8 cellular contexts compared by ENCODE assay signal in the genomic region with DNA sequence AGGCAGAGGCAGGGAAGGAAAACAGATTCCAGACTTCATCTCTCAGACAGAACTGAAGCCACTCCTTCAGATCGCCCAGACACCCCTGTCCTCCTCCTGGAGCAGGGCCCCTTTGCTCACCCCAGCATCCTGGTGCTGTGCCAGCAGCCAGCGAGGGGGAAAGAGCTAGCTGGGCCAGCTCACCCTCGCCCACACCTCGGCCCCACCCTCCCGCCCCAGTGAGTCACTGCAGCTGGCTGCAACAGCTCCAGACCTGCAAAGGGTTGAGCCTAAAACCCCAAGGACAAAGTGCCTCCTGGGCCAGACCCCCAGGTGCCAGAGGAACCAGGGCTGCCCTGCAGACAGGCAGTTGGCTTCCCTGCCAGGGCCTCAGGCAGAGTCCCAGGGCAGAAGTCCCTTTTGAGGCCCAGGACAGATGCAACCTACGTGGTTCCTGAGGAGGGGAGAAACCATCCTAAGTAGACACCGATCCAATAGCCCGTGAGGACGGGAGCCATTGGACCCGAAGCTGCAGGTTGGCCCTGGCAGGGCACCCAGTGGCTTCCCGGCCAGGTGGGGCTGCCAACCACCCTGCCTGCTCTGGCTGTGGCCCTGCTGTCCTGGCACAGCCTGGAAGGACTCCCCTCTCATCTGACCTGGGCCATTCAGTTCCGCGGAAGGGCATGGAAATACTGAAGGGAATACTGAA. TPM values are rescaled to one million over a fixed set of nuclear protein-coding genes. Genes with fewer than 3 reads are reported as not detected.
DNase-seq lines count a peak whose midpoint lies in the region; ATAC-seq and TF ChIP-seq lines count a peak whose summit lies in the region.

No MANE protein-coding gene starts in this region.

- H3K4me3 Mint-ChIP-seq in activated CD4-positive, alpha-beta T cell treated with anti-CD3 and anti-CD28 coated beads, Interleukin-2, amount 10 ng/mL, durations not matched to agents 24 days and 14 days, result peak overlapping the region; percentile 12
- no peak overlapping the region for H3K4me3 Mint-ChIP-seq in neural progenitor cell

- DNase-seq in AG10803 (ENCODE audit: low read depth), result peak; percentile 88
- DNase-seq in HT1080 (ENCODE audit: low read depth), result peak; percentile 89
- DNase-seq in activated CD4-positive, alpha-beta T cell treated with anti-CD3 and anti-CD28 coated beads, Interleukin-2, amount 10 ng/mL, durations not matched to agents 24 days and 14 days, result peak; percentile 68
- no peak for DNase-seq in epithelial cell of prostate (ENCODE audit: low read depth, low spot score)
- peak; percentile 7 for DNase-seq in neural progenitor cell (ENCODE audit: low spot score)

- H3K27ac ChIP-seq in epithelial cell of prostate (peak overlapping the region; percentile 98), neural progenitor cell (no peak overlapping the region)

- peaks cover 15% of the 10 kb centered on the region for H4K20me1 ChIP-seq in neural progenitor cell (ENCODE audit: low read depth)

- peaks cover 17% of the 10 kb centered on the region for H3K27me3 ChIP-seq in neural progenitor cell

- H3K4me3 ChIP-seq in AG10803 (ENCODE audit: low read length) (peak overlapping the region; percentile 51), neural progenitor cell (no peak overlapping the region)

- TF ChIP-seq CTCF in AG10803 (conservative IDR thresholded peaks at IDR 0.05; ENCODE audit: low read length) (no peak), neural progenitor cell (IDR thresholded peaks at IDR 0.05) (no peak)

- H3K4me1 Mint-ChIP-seq in activated CD4-positive, alpha-beta T cell treated with anti-CD3 and anti-CD28 coated beads, Interleukin-2, amount 10 ng/mL, durations not matched to agents 24 days and 14 days, result peaks cover 57% of the 10 kb centered on the region
- peaks cover 57% of the 10 kb centered on the region for H3K4me1 Mint-ChIP-seq in neural progenitor cell

- H2AFZ ChIP-seq in neural progenitor cell (replicated peaks), result no peak overlapping the region

- no peak overlapping the region for H3K9ac ChIP-seq in neural progenitor cell

- H3K36me3 Mint-ChIP-seq in activated CD4-positive, alpha-beta T cell treated with anti-CD3 and anti-CD28 coated beads, Interleukin-2, amount 10 ng/mL, durations not matched to agents 24 days and 14 days (ENCODE audit: low read depth), result peaks cover 15% of the 10 kb centered on the region
- H3K36me3 Mint-ChIP-seq in neural progenitor cell, result peaks cover 6% of the 10 kb centered on the region

- ATAC-seq in HG02938 (IDR thresholded peaks at IDR 0.05; ENCODE audit: unreplicated experiment), result no peak
- no peak for ATAC-seq in HG02759 (IDR thresholded peaks at IDR 0.05; ENCODE audit: unreplicated experiment)
- ATAC-seq in HG03025 (IDR thresholded peaks at IDR 0.05; ENCODE audit: low FRiP score, unreplicated experiment), result no peak

- no peaks in the 10 kb centered on the region for H3K79me2 ChIP-seq in neural progenitor cell (ENCODE audit: low read depth)

- no peak overlapping the region for H3K4me2 ChIP-seq in neural progenitor cell

- H3K27ac Mint-ChIP-seq in activated CD4-positive, alpha-beta T cell treated with anti-CD3 and anti-CD28 coated beads, Interleukin-2, amount 10 ng/mL, durations not matched to agents 24 days and 14 days, result peak overlapping the region; percentile 56
- H3K27ac Mint-ChIP-seq in neural progenitor cell, result peak overlapping the region; percentile 46

- H3K9me3 ChIP-seq in neural progenitor cell (ENCODE audit: low read depth), result no peaks in the 10 kb centered on the region

- H3F3A ChIP-seq in neural progenitor cell (ENCODE audit: low read depth), result peaks cover 1% of the 10 kb centered on the region

- no peaks in the 10 kb centered on the region for H3K27me3 Mint-ChIP-seq in activated CD4-positive, alpha-beta T cell treated with anti-CD3 and anti-CD28 coated beads, Interleukin-2, amount 10 ng/mL, durations not matched to agents 24 days and 14 days
- H3K27me3 Mint-ChIP-seq in neural progenitor cell (ENCODE audit: insufficient read depth, low read depth), result peaks cover 22% of the 10 kb centered on the region

- H3K36me3 ChIP-seq in neural progenitor cell, result no peaks in the 10 kb centered on the region

- no peaks in the 10 kb centered on the region for H3K9me3 Mint-ChIP-seq in activated CD4-positive, alpha-beta T cell treated with anti-CD3 and anti-CD28 coated beads, Interleukin-2, amount 10 ng/mL, durations not matched to agents 24 days and 14 days
- no peaks in the 10 kb centered on the region for H3K9me3 Mint-ChIP-seq in neural progenitor cell

- H3K4me1 ChIP-seq in neural progenitor cell, result peaks cover 8% of the 10 kb centered on the region

- intact Hi-C loops in activated CD4-positive, alpha-beta T cell treated with anti-CD3 and anti-CD28 coated beads, Interleukin-2, amount 10 ng/mL, durations not matched to agents 24 days and 14 days (cut with micrococcal nuclease), result loop anchor here (1.0 kb wide), 1 partner anchor 115 kb away; no protein-coding TSS in a partner anchor

RNA-seq across cellular contexts. Expression of a gene that starts 7.2 kb away (rescaled TPM):
- 184 and 193 TPM in 2 replicates for total RNA-seq in HT1080 (2014; rRNA removed; shearing (Covaris generic))
- 26.7 and 39.2 TPM in 2 replicates for polyA plus RNA-seq in HT1080 (2015; cell fraction: cytosol; rRNA removed)
- polyA plus RNA-seq in HT1080 (2015; cell fraction: nucleus; rRNA removed), result 503 and 597 TPM in 2 replicates
- 88.8 and 91.5 TPM in 2 replicates for total RNA-seq in activated CD4-positive, alpha-beta T cell treated with anti-CD3 and anti-CD28 coated beads, Interleukin-2, amount 10 ng/mL, durations not matched to agents 24 days and 14 days
- 14.9 and 15.0 TPM in 2 replicates for total RNA-seq in neural progenitor cell (ENCODE audit: low replicate concordance)

RNA-seq across cellular contexts. Expression of a gene that starts 34.3 kb away (rescaled TPM):
- total RNA-seq in HT1080 (2014; rRNA removed; shearing (Covaris generic)), result 1,970 and 1,995 TPM in 2 replicates
- polyA plus RNA-seq in HT1080 (2015; cell fraction: cytosol; rRNA removed), result 2,414 and 2,444 TPM in 2 replicates
- 1,033 and 1,120 TPM in 2 replicates for polyA plus RNA-seq in HT1080 (2015; cell fraction: nucleus; rRNA removed)
- total RNA-seq in activated CD4-positive, alpha-beta T cell treated with anti-CD3 and anti-CD28 coated beads, Interleukin-2, amount 10 ng/mL, durations not matched to agents 24 days and 14 days, result 1,271 and 1,309 TPM in 2 replicates
- total RNA-seq in neural progenitor cell (ENCODE audit: low replicate concordance), result 2,358 and 3,183 TPM in 2 replicates

RNA-seq across cellular contexts. Expression of a gene that starts 51.9 kb away (rescaled TPM):
- 19.6 and 21.0 TPM in 2 replicates for total RNA-seq in HT1080 (2014; rRNA removed; shearing (Covaris generic))
- 27.4 and 27.9 TPM in 2 replicates for polyA plus RNA-seq in HT1080 (2015; cell fraction: cytosol; rRNA removed)
- polyA plus RNA-seq in HT1080 (2015; cell fraction: nucleus; rRNA removed), result 89.5 and 94.7 TPM in 2 replicates
- 45.3 and 50.9 TPM in 2 replicates for total RNA-seq in activated CD4-positive, alpha-beta T cell treated with anti-CD3 and anti-CD28 coated beads, Interleukin-2, amount 10 ng/mL, durations not matched to agents 24 days and 14 days
- 4.8 and 23.1 TPM in 2 replicates for total RNA-seq in neural progenitor cell (ENCODE audit: low replicate concordance)
